10 cellular contexts compared by ENCODE assay signal in the genomic region with DNA sequence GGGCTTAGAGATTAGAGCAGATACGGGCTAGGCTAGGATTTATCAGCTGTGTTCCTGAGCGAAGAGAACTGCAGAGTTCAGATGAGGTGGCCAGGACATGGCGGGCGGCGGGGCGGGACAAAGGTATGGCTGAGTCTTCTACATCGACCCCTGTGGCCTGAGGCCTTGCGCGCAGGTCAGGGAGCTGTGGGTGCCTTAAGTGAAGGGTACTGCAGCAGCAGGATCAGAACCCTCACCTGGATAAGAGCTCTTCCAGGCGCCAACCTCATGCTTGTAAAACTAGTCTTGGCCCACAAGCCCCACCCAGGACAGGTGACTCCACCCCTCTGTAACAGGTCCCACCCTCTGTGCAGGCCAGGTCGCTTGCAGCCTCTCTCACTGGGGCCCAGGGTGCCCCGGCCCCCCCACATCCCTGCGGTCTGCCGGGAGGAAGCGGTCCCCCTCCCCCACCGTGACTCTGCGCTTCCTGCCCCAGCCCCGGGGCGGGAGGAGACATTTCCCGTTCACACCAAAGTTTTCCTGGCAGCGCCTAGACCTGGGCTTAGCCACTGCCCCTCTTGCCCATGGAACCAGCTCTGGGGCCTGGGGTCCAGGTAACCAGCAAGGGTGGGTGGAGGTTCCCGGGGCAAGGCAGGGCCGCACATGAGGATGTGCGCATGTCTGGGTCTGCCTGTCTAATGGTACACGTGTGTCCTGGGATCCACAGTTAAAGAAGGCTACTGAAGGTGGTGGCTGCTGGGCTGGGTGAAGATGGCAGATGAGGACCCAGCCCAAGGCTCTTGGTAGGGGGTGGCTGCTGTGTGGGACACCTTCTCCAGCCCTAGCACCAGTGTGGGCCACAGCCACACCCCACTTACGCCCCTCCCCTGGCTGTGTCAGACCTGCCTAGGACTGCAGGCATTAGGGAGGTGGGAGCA. TPM values are rescaled to one million over a fixed set of nuclear protein-coding genes. Genes with fewer than 3 reads are reported as not detected.
DNase-seq lines count a peak whose midpoint lies in the region; ATAC-seq, FAIRE-seq and TF ChIP-seq lines count a peak whose summit lies in the region.
"Had no signal": no experiment of that assay in that cellular context is flagged by ENCODE, and none has a peak within 500 bp of the region (broad histone marks: within the 10 kb centered on the region; RNA-seq: fewer than 3 reads in every experiment).

No MANE protein-coding gene starts in this region.

- TF ChIP-seq POLR2A in IMR-90 (IDR thresholded peaks at IDR 0.05; ENCODE audit: low read depth, low read length) (no peak), H1 (IDR thresholded peaks at IDR 0.05; ENCODE audit: control extremely low read depth in 1 of 2, low read depth in 2 of 2, low read length in 2 of 2) (no peak)

- no peak for FAIRE-seq in H1 (lab: Jason Lieb, UNC)
- FAIRE-seq: frontal cortex had no signal

- H4K91ac ChIP-seq in IMR-90 (ENCODE audit: insufficient read depth, low read depth, low read length) = no peak overlapping the region; the same call in 1 of the 2 replicates
- H4K91ac ChIP-seq in H1 (replicated peaks; ENCODE audit: insufficient read length, low read length) = peak overlapping the region; percentile 67

- H3K14ac ChIP-seq in IMR-90 (replicated peaks; ENCODE audit: low read depth, low read length) = 0 out of 2 replicates have a peak overlapping the region, but pooled peaks have one; percentile 32
- H3K14ac ChIP-seq in H1 (ENCODE audit: insufficient read length) = no peak overlapping the region

- H3K56ac ChIP-seq in IMR-90 (ENCODE audit: extremely low read depth, insufficient read depth, low read length) = no peak overlapping the region
- no peak overlapping the region for H3K56ac ChIP-seq in H1 (replicated peaks; ENCODE audit: insufficient read length, low read depth, low read length)

- H4K20me1 ChIP-seq in IMR-90 (ENCODE audit: insufficient read depth, low read length) (no peaks in the 10 kb centered on the region), H1 (replicated peaks in 1 of 2; ENCODE audit: control insufficient read depth in 1 of 2, insufficient read depth in 2 of 2, low read length in 2 of 2) (peaks cover 4 to 13% of the 10 kb centered on the region in 2 experiments)

- H3K79me1 ChIP-seq in IMR-90 (ENCODE audit: low read depth in 1 of 2, low read length in 2 of 2) (no peaks in the 10 kb centered on the region), H1 (ENCODE audit: low read depth, low read length) (no peaks in the 10 kb centered on the region)

- 0 out of 3 replicates have a peak, but pooled peaks of 1 of the 2 experiments have one; percentile 39 for TF ChIP-seq EP300 in H1 (IDR thresholded peaks at IDR 0.05; ENCODE audit: borderline replicate concordance in 1 of 2, low read depth in 2 of 2, low read length in 2 of 2)

- H2BK5ac ChIP-seq in IMR-90 (ENCODE audit: low read depth, low read length, poor library complexity, severe bottlenecking) = peak overlapping the region; percentile 35
- H2BK5ac ChIP-seq in H1 (ENCODE audit: low read depth, low read length) = peak overlapping the region; percentile 97

- peak overlapping the region; percentile 60; the same call in 1 of the 3 replicates for H2BK15ac ChIP-seq in IMR-90 (ENCODE audit: low read depth, low read length)
- H2BK15ac ChIP-seq in H1 (ENCODE audit: low read length) = peak overlapping the region; percentile 93; the same call in 1 of the 2 replicates

- DNase-seq in CD14-positive monocyte (ENCODE audit: low spot score) (peak; percentile 88), IMR-90 (no peak), H1 (ENCODE audit: low read depth in 1 of 2, low spot score in 2 of 2) (peak in 1 of 2 experiments; percentile 71), psoas muscle (peak; percentile 67 to 81), SJCRH30 (no peak), anterior cingulate cortex (lab: John Stamatoyannopoulos, UW) (no peak)
- DNase-seq in activated CD4-positive, alpha-beta T cell treated with anti-CD3 and anti-CD28 coated beads for 4 hours = peak; percentile 81 to 83

- 79% methylated on average over 5 of the region's 26 CpGs; no CpG with 5 or more reads in 1 of the 2 experiments for WGBS in IMR-90 (ENCODE audit: extremely low coverage in 2 of 2, insufficient read length in 1 of 2), 2 experiments
- 80% methylated on average over 21 of the region's 26 CpGs; no CpG with 5 or more reads in 1 of the 2 experiments for WGBS in H1 (ENCODE audit: extremely low coverage in 1 of 2, insufficient coverage in 1 of 2, insufficient read length in 1 of 2, insufficient replicate concordance in 2 of 2, low coverage in 1 of 2, low lambda C conversion rate in 2 of 2, missing lambda C conversion rate in 1 of 2), 2 experiments
- 64 to 75% (median 67%) methylated on average over 23 to 26 of the region's 26 CpGs for WGBS in psoas muscle, 3 donors

- H3K27me3 ChIP-seq in IMR-90 (ENCODE audit: control insufficient read depth, insufficient read depth, low read length) (no peaks in the 10 kb centered on the region), H1 (replicated peaks in 1 of 4; ENCODE audit: control insufficient read depth in 3 of 4, extremely low read depth in 1 of 4, insufficient read depth in 3 of 4, low read length in 3 of 4) (0 out of 7 replicates have a peak, but pooled peaks cover 0 to 2% (median 0%) of the 10 kb centered on the region in 4 experiments), psoas muscle (ENCODE audit: insufficient read depth in 3 of 3, low read length in 2 of 3) (no peaks in the 10 kb centered on the region), SJCRH30 (no peaks in the 10 kb centered on the region)

- no peaks in the 10 kb centered on the region; a peak in 1 of 4 replicates for H3K79me2 ChIP-seq in H1 (ENCODE audit: control insufficient read depth in 1 of 2, insufficient read depth in 2 of 2, low read length in 2 of 2)

- no peak for TF ChIP-seq CTCF in CD14-positive monocyte (IDR thresholded peaks at IDR 0.05)
- TF ChIP-seq CTCF in IMR-90 (conservative IDR thresholded peaks at IDR 0.05; ENCODE audit: low read depth, low read length) = no peak
- no peak for TF ChIP-seq CTCF in H1 (IDR thresholded peaks at IDR 0.05; ENCODE audit: control extremely low read depth in 1 of 3, insufficient read depth in 1 of 3, low read depth in 1 of 3, low read length in 3 of 3)
- no peak for TF ChIP-seq CTCF in psoas muscle (IDR thresholded peaks at IDR 0.05)

- H2BK20ac ChIP-seq in IMR-90 (ENCODE audit: low read depth, low read length) (peak overlapping the region; percentile 53; the same call in 1 of the 2 replicates), H1 (ENCODE audit: low read length) (no peak overlapping the region)

- H3K36me3 Mint-ChIP-seq in CD14-positive monocyte = peaks cover 51 to 70% of the 10 kb centered on the region in 2 donors

- no peak overlapping the region for H3K23ac ChIP-seq in IMR-90 (ENCODE audit: low read depth, low read length)
- H3K23ac ChIP-seq in H1 (ENCODE audit: insufficient read length) = no peak overlapping the region

- H3K4me1 Mint-ChIP-seq in CD14-positive monocyte = peaks cover 89% of the 10 kb centered on the region

- CTCF ChIA-PET in IMR-90 (lab: Yijun Ruan, JAX) = no interaction called here
- CTCF ChIA-PET in H1 (lab: Charles Lee; ENCODE audit: partially characterized antibody) = interaction anchor here (0.6 to 13.0 kb wide), 7 partner anchors 15 to 121 kb away, joined by 3 to 130 read pairs (median 5); no protein-coding TSS in a partner anchor

- BruUV-seq in IMR-90 (replicated peaks; lab: Mats Ljungman, UMichigan) = no TSS peak

- H3K4me2 ChIP-seq in IMR-90 (ENCODE audit: low read depth, low read length) (no peak overlapping the region), H1 (ENCODE audit: insufficient read depth in 1 of 2, low read depth in 2 of 2, low read length in 2 of 2) (no peak overlapping the region; a peak in 1 of 4 replicates)

- H2AK9ac ChIP-seq in IMR-90 (replicated peaks; ENCODE audit: low read depth, low read length, poor library complexity) = no peak overlapping the region

- H3K4me3 ChIP-seq in IMR-90 (ENCODE audit: insufficient read depth, low read depth, low read length) (no peak overlapping the region), H1 (ENCODE audit: extremely low read depth in 1 of 4, insufficient read depth in 2 of 4, low read depth in 3 of 4, low read length in 4 of 4) (no peak overlapping the region), psoas muscle (peak overlapping the region; percentile 32), SJCRH30 (no peak overlapping the region)

- H3K18ac ChIP-seq in IMR-90 (ENCODE audit: low read depth, low read length) = no peak overlapping the region
- H3K18ac ChIP-seq in H1 (ENCODE audit: extremely low read depth, low read length) = peak overlapping the region; percentile 92

- H3K4me1 ChIP-seq in IMR-90 (ENCODE audit: control insufficient read depth, insufficient read depth, low read length) (no peaks in the 10 kb centered on the region), H1 (replicated peaks in 1 of 4; ENCODE audit: control insufficient read depth in 3 of 4, insufficient read depth in 4 of 4, low read length in 3 of 4) (peaks cover 0 to 24% (median 8%) of the 10 kb centered on the region in 4 experiments; a peak in 6 of 7 replicates), psoas muscle (no peaks in the 10 kb centered on the region), SJCRH30 (no peaks in the 10 kb centered on the region)

- POLR2A ChIA-PET in IMR-90 (lab: Charles Lee; ENCODE audit: unreplicated experiment) = no interaction called here
- POLR2A ChIA-PET in H1 (lab: Charles Lee; ENCODE audit: partially characterized antibody) = interaction anchor here (0.6 to 1.5 kb wide), 6 partner anchors 8 to 44 kb away, joined by 3 to 4 read pairs (median 3); a partner anchor contains a TSS

- in situ Hi-C loops in IMR-90 (cut with MboI; ENCODE audit: low sequenced_read_pairs) = no loop called here

- dilution Hi-C loops in IMR-90 (cut with HindIII; ENCODE audit: low sequenced_read_pairs, unreplicated experiment) = no loop called here

- H3K9ac ChIP-seq in IMR-90 (ENCODE audit: low read depth, low read length) (no peak overlapping the region), H1 (replicated peaks in 1 of 4; ENCODE audit: extremely low read depth in 1 of 4, low read depth in 3 of 4, low read length in 3 of 4) (peak overlapping the region in 2 of 4 experiments; percentile 4 to 6; a peak in 2 of 7 replicates)

- peak overlapping the region; percentile 11 to 69; a peak in 2 of 4 replicates for H4K8ac ChIP-seq in IMR-90 (ENCODE audit: low read depth in 2 of 2, low read length in 2 of 2)
- no peak overlapping the region; the same call in 1 of the 2 replicates for H4K8ac ChIP-seq in H1 (ENCODE audit: extremely low read depth, insufficient read depth, low read length)

- H3K4ac ChIP-seq in IMR-90 (ENCODE audit: low read depth, low read length) (peak overlapping the region; percentile 77; the same call in 1 of the 2 replicates), H1 (replicated peaks; ENCODE audit: insufficient read length, low read depth, low read length) (peak overlapping the region; percentile 82)

- H3K36me3 ChIP-seq in IMR-90 (ENCODE audit: control insufficient read depth, insufficient read depth, low read length) (no peaks in the 10 kb centered on the region; the same call in 1 of the 2 replicates), H1 (ENCODE audit: control insufficient read depth in 2 of 4, insufficient read depth in 4 of 4, low read length in 3 of 4) (no peaks in the 10 kb centered on the region; a peak in 1 of 8 replicates), psoas muscle (ENCODE audit: insufficient read depth in 1 of 2, low read depth in 1 of 2) (no peaks in the 10 kb centered on the region), SJCRH30 (no peaks in the 10 kb centered on the region)

- TF ChIP-seq RAD21 in IMR-90 (IDR thresholded peaks at IDR 0.05; ENCODE audit: low read length) (no peak), H1 (IDR thresholded peaks at IDR 0.05 in 1 of 2, conservative IDR thresholded peaks at IDR 0.05 in 1 of 2; ENCODE audit: low read depth in 2 of 2, low read length in 2 of 2) (no peak)

- H3K4me3 Mint-ChIP-seq in CD14-positive monocyte = peak overlapping the region; percentile 80 to 90

- H3K9me3 Mint-ChIP-seq in CD14-positive monocyte = no peaks in the 10 kb centered on the region

- no peaks in the 10 kb centered on the region for H3K23me2 ChIP-seq in H1 (ENCODE audit: low read depth, low read length)

- peaks cover 0 to 3% (median 1%) of the 10 kb centered on the region in 3 donors for H3K27me3 Mint-ChIP-seq in CD14-positive monocyte (ENCODE audit: low read depth in 3 of 3)

- peak overlapping the region; percentile 93 to 99 (median 96) for H3K27ac Mint-ChIP-seq in CD14-positive monocyte

- H2AK5ac ChIP-seq in IMR-90 (ENCODE audit: low read depth, low read length) = peak overlapping the region; percentile 70
- H2AK5ac ChIP-seq in H1 (ENCODE audit: low read depth, low read length) = peak overlapping the region; percentile 95; the same call in 1 of the 2 replicates

- H4K5ac ChIP-seq in IMR-90 (ENCODE audit: low read depth, low read length) = no peak overlapping the region
- no peak overlapping the region for H4K5ac ChIP-seq in H1 (ENCODE audit: insufficient read length, low read depth, low read length)

- no peaks in the 10 kb centered on the region for H3K9me3 ChIP-seq in IMR-90 (ENCODE audit: control insufficient read depth, insufficient read depth, low read length)
- H3K9me3 ChIP-seq in H1 (ENCODE audit: insufficient read depth in 2 of 2, low read depth in 1 of 2, low read length in 1 of 2) = no peaks in the 10 kb centered on the region
- H3K9me3 ChIP-seq in psoas muscle = no peaks in the 10 kb centered on the region
- no peaks in the 10 kb centered on the region for H3K9me3 ChIP-seq in SJCRH30 (replicated peaks)

- H2BK12ac ChIP-seq in H1 (ENCODE audit: low read depth, low read length) = peak overlapping the region; percentile 96

- H2BK120ac ChIP-seq in IMR-90 (ENCODE audit: low read depth, low read length) (peak overlapping the region; percentile 64; the same call in 1 of the 2 replicates), H1 (replicated peaks; ENCODE audit: low read depth, low read length) (peak overlapping the region; percentile 26)

- intact Hi-C loops in CD14-positive monocyte (cut with micrococcal nuclease) = loop anchor here in 1 of 2 donors (5.0 kb wide), 2 partner anchors 35 to 60 kb away; no protein-coding TSS in a partner anchor
- intact Hi-C loops in IMR-90 (cut with micrococcal nuclease) = no loop called here
- intact Hi-C loops in psoas muscle (cut with DNase I) = no loop called here

- H2AFZ ChIP-seq in IMR-90 (replicated peaks; ENCODE audit: low read length, poor library complexity) (peak overlapping the region; percentile 82), H1 (ENCODE audit: low read length) (no peak overlapping the region)

- H3K9me1 ChIP-seq in IMR-90 (ENCODE audit: insufficient read depth, low read length) = peaks cover 5% of the 10 kb centered on the region

- ATAC-seq in GM21423 (IDR thresholded peaks at IDR 0.05; ENCODE audit: unreplicated experiment) (peak; percentile 72), IMR-90 (ENCODE audit: low read depth) (peak; percentile 32), psoas muscle (peak; percentile 40 to 69 (median 44))

- H3K27ac ChIP-seq in IMR-90 (ENCODE audit: insufficient read depth, low read length) (no peak overlapping the region), H1 (ENCODE audit: low read depth, low read length) (0 out of 2 replicates have a peak overlapping the region, but pooled peaks have one; percentile 2), psoas muscle (peak overlapping the region; percentile 41), SJCRH30 (no peak overlapping the region)
- H3K27ac ChIP-seq: C4-2B had no signal

RNA-seq across cellular contexts. Expression of a gene that starts 8.3 kb away (rescaled TPM):
- polyA plus RNA-seq in CD14-positive monocyte = 10 to 100 TPM; 10.4 to 17.3 TPM
- 2.2 TPM in 2 replicates for total RNA-seq in IMR-90 (2012; rRNA removed)
- polyA plus RNA-seq in IMR-90 (2012; rRNA removed) = 11.7 and 12.5 TPM in 2 replicates
- 5.6 and 8.2 TPM in 2 replicates for polyA plus RNA-seq in IMR-90 (2012; cell fraction: cytosol; rRNA removed)
- polyA plus RNA-seq in IMR-90 (2012; cell fraction: nucleus; rRNA removed; ENCODE audit: low replicate concordance) = 80.3 and 267 TPM in 2 replicates
- 45.8 and 46.9 TPM in 2 replicates for total RNA-seq in H1 (2021; fragmentation: NEBNext Ultra II Directional; extraction: Animal tissue kit (Norgen Biotek cat#: 25700))
- polyA plus RNA-seq in H1 (2011; rRNA removed) = 27.3 and 47.8 TPM in 2 replicates
- 30.9 TPM for polyA plus RNA-seq in H1 (2011; cell fraction: cytosol; rRNA removed)
- polyA plus RNA-seq in H1 (2011; cell fraction: nucleus; rRNA removed) = 332 TPM
- polyA plus RNA-seq in H1 (2012, experiment 1 of 2) = 36.4 to 64.7 TPM (median 55.9 TPM) in 4 replicates
- polyA plus RNA-seq in H1 (2012, experiment 2 of 2) = 42.2 TPM
- 15.7 TPM for polyA plus RNA-seq in H1 (2013, experiment 1 of 2)
- 14.2 TPM for polyA plus RNA-seq in H1 (2013, experiment 2 of 2)
- polyA minus RNA-seq in H1 (2011; rRNA and poly(A)+ RNA removed) = 19.1 and 33.7 TPM in 2 replicates
- polyA minus RNA-seq in H1 (2011; cell fraction: cytosol; rRNA and poly(A)+ RNA removed) = 16.9 TPM
- polyA minus RNA-seq in H1 (2011; cell fraction: nucleus; rRNA and poly(A)+ RNA removed) = 58.1 TPM
- 10 to 100 TPM in 1 of 4 donors, 1 to 10 TPM in 3; 7.3 to 11.2 (median 7.7) TPM for total RNA-seq in psoas muscle
- 10 to 100 TPM in 1 of 3 donors, 1 to 10 TPM in 2; 5.4 to 13.0 (median 6.4) TPM for polyA plus RNA-seq in psoas muscle
- 0.28 and 0.95 TPM in 2 replicates for total RNA-seq in SJCRH30 (2014; rRNA removed; shearing (Covaris generic))

RNA-seq across cellular contexts. Expression of a gene that starts 11.2 kb away (rescaled TPM):
- polyA plus RNA-seq in CD14-positive monocyte (10 to 100 TPM; 50.1 to 55.8 TPM), IMR-90 (2012; rRNA removed) (35.1 and 41.7 TPM in 2 replicates), H1 (2011; rRNA removed) (29.5 and 41.5 TPM in 2 replicates), psoas muscle (10 to 100 TPM; 47.0 to 69.8 (median 55.5) TPM)
- total RNA-seq in IMR-90 (2012; rRNA removed) (15.2 and 21.7 TPM in 2 replicates), psoas muscle (10 to 100 TPM; 25.1 to 36.4 (median 34.9) TPM)
- 43.9 and 71.8 TPM in 2 replicates for polyA plus RNA-seq in IMR-90 (2012; cell fraction: cytosol; rRNA removed)
- polyA plus RNA-seq in IMR-90 (2012; cell fraction: nucleus; rRNA removed; ENCODE audit: low replicate concordance) = 52.4 and 55.2 TPM in 2 replicates
- 41.3 and 44.4 TPM in 2 replicates for total RNA-seq in H1 (2021; fragmentation: NEBNext Ultra II Directional; extraction: Animal tissue kit (Norgen Biotek cat#: 25700))
- 57.2 TPM for polyA plus RNA-seq in H1 (2011; cell fraction: cytosol; rRNA removed)
- 37.1 TPM for polyA plus RNA-seq in H1 (2011; cell fraction: nucleus; rRNA removed)
- polyA plus RNA-seq in H1 (2012, experiment 1 of 2) = 50.0 to 59.6 TPM (median 58.4 TPM) in 4 replicates
- polyA plus RNA-seq in H1 (2012, experiment 2 of 2) = 27.9 TPM
- polyA plus RNA-seq in H1 (2013, experiment 1 of 2) = 39.5 TPM
- 41.8 TPM for polyA plus RNA-seq in H1 (2013, experiment 2 of 2)
- polyA minus RNA-seq in H1 (2011; rRNA and poly(A)+ RNA removed) = 20.6 and 38.9 TPM in 2 replicates
- polyA minus RNA-seq in H1 (2011; cell fraction: cytosol; rRNA and poly(A)+ RNA removed) = 12.0 TPM
- polyA minus RNA-seq in H1 (2011; cell fraction: nucleus; rRNA and poly(A)+ RNA removed) = 55.5 TPM
- 30.1 and 37.8 TPM in 2 replicates for total RNA-seq in SJCRH30 (2014; rRNA removed; shearing (Covaris generic))

Comparison
In these comparisons a context has a peak if more than half of its experiments do, and no peak if none do; other contexts are left out.
1. DNase-seq: peak in CD14-positive monocyte (single experiment), activated CD4-positive, alpha-beta T cell treated with anti-CD3 and anti-CD28 coated beads for 4 hours (2 of 2) and psoas muscle (2 of 2); none in IMR-90 (single experiment), SJCRH30 (0 of 2) and anterior cingulate cortex (0 of 58).
2. H3K27ac ChIP-seq: peak in H1 (single experiment) and psoas muscle (single experiment); none in IMR-90 (single experiment) and SJCRH30 (single experiment).
3. Peak in every context shown above with its lines, with median percentiles within 50 percentile points of each other: ATAC-seq.